Comparison of ENCODE assay signal across 9 cellular contexts in the genomic region with DNA sequence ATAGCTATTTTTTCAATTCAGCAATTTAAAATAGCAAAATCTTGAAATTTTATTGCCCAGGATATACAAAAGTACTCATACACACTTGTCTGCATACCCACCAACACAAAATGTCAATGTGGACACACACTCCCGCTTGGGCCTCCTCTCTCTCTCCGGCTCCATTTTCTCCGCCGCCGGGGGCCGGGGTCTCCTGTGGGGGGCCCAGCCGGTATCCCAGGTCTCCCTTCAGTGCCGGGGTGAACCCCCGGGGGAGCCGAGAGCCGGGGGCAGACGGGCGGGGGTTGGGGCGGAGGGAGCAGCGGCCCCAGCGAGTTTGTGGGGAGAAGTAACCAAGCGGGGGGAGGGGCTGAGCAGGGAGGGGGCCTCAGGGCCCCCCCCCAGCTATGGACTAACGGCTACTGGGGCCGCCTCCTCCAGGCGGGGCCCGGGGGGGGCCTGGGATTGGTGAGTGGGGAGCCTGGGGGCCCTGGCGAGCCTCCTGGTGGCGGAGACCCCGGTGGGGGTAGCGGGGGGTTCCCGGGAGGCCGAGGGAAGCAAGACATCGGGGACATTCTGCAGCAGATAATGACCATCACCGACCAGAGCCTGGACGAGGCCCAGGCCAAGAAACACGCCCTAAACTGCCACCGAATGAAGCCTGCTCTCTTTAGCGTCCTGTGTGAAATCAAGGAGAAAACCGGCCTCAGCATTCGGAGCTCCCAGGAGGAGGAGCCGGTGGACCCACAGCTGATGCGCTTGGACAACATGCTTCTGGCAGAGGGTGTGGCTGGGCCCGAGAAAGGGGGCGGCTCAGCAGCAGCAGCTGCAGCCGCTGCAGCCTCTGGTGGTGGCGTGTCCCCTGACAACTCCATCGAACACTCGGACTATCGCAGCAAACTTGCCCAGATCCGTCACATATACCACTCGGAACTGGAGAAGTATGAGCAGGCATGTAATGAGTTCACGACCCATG. TPM values are rescaled to one million over a fixed set of nuclear protein-coding genes. Genes with fewer than 3 reads are reported as not detected.
A peak's percentile ranks its signal among the peaks of the same experiment; 100 is the strongest.
DNase-seq lines count a peak whose midpoint lies in the region; ATAC-seq, FAIRE-seq and TF ChIP-seq lines count a peak whose summit lies in the region.
"Not testable (repeated sequence)": the region's sequence is repeated elsewhere in the genome, so short reads cannot be mapped to it uniquely, and the experiment has no call there.
"Had no signal": no experiment of that assay in that cellular context is flagged by ENCODE, and none has a peak within 500 bp of the region (broad histone marks: within the 10 kb centered on the region; RNA-seq: fewer than 3 reads in every experiment).

No MANE protein-coding gene starts in this region.

- H3K18ac ChIP-seq in IMR-90 (ENCODE audit: low read depth, low read length), result not testable (repeated sequence)

- H3F3A ChIP-seq in neural progenitor cell (ENCODE audit: low read depth), result not testable (repeated sequence)

- WGBS in IMR-90 (ENCODE audit: extremely low coverage in 2 of 2, insufficient read length in 1 of 2), 2 experiments, result 91% methylated on average over 7 of the region's 47 CpGs; no CpG with 5 or more reads in 1 of the 2 experiments
- 87% methylated on average over 3 of the region's 47 CpGs; no CpG with 5 or more reads in 1 of the 2 donors for WGBS in gastroesophageal sphincter (ENCODE audit: low coverage in 1 of 2), 2 donors

- not testable (repeated sequence) for ATAC-seq in CD4-positive, alpha-beta T cell (ENCODE audit: poor library complexity); activated naive CD8-positive, alpha-beta T cell treated with anti-CD3 and anti-CD28 coated beads, Interleukin-2, amount 50 U/mL, for 24 hours
- ATAC-seq in IMR-90 (ENCODE audit: low read depth) (peak; percentile 63; the same call in 1 of the 2 replicates), gastroesophageal sphincter (peak; percentile 29), left lung (peak; percentile 19)
- ATAC-seq in stimulated activated naive CD8-positive, alpha-beta T cell treated with anti-CD3 and anti-CD28 coated beads, Interleukin-15, amount 100 ng/mL, for 72 hours, result peak; percentile 42

- not testable (repeated sequence) for H2BK120ac ChIP-seq in IMR-90 (ENCODE audit: low read depth, low read length)

- not testable (repeated sequence) for H3K9me3 ChIP-seq in CD4-positive, alpha-beta T cell (ENCODE audit: control insufficient read depth, low read length); IMR-90 (ENCODE audit: control insufficient read depth, insufficient read depth, low read length); left lung; neural progenitor cell (ENCODE audit: low read depth)
- H3K9me3 ChIP-seq in gastroesophageal sphincter, result peaks cover 0 to 26% (median 0%) of the 10 kb centered on the region in 3 donors

- H2BK15ac ChIP-seq in IMR-90 (ENCODE audit: low read depth, low read length), result not testable (repeated sequence)

- H3K79me1 ChIP-seq in IMR-90 (ENCODE audit: low read depth in 1 of 2, low read length in 2 of 2), result not testable (repeated sequence)

- H3K4me2 ChIP-seq in IMR-90 (ENCODE audit: low read depth, low read length); neural progenitor cell: not testable (repeated sequence)

- not testable (repeated sequence) for H3K27me3 Mint-ChIP-seq in CD4-positive, alpha-beta T cell; activated naive CD8-positive, alpha-beta T cell treated with anti-CD3 and anti-CD28 coated beads, Interleukin-2, amount 50 U/mL, for 24 hours; neural progenitor cell (ENCODE audit: insufficient read depth, low read depth); stimulated activated naive CD8-positive, alpha-beta T cell treated with anti-CD3 and anti-CD28 coated beads, Interleukin-15, amount 100 ng/mL, for 72 hours

- not testable (repeated sequence) for H3K36me3 ChIP-seq in IMR-90 (ENCODE audit: control insufficient read depth, insufficient read depth, low read length); gastroesophageal sphincter; left lung; neural progenitor cell

- not testable (repeated sequence) for H3K4me3 ChIP-seq in IMR-90 (ENCODE audit: insufficient read depth, low read depth, low read length); gastroesophageal sphincter; left lung; neural progenitor cell

- H3K4ac ChIP-seq in IMR-90 (ENCODE audit: low read depth, low read length), result not testable (repeated sequence)

- not testable (repeated sequence) for H3K9ac ChIP-seq in IMR-90 (ENCODE audit: low read depth, low read length); neural progenitor cell

- H2BK20ac ChIP-seq in IMR-90 (ENCODE audit: low read depth, low read length), result not testable (repeated sequence)

- H3K36me3 Mint-ChIP-seq in CD4-positive, alpha-beta T cell (ENCODE audit: low read depth); neural progenitor cell: not testable (repeated sequence)
- peaks cover 21% of the 10 kb centered on the region for H3K36me3 Mint-ChIP-seq in activated naive CD8-positive, alpha-beta T cell treated with anti-CD3 and anti-CD28 coated beads, Interleukin-2, amount 50 U/mL, for 24 hours (ENCODE audit: low read depth)

- H3K27ac Mint-ChIP-seq in CD4-positive, alpha-beta T cell, result peak overlapping the region; percentile 61
- peak overlapping the region; percentile 5 for H3K27ac Mint-ChIP-seq in activated naive CD8-positive, alpha-beta T cell treated with anti-CD3 and anti-CD28 coated beads, Interleukin-2, amount 50 U/mL, for 24 hours
- H3K27ac Mint-ChIP-seq in neural progenitor cell, result peak overlapping the region; percentile 33
- peak overlapping the region in 1 of 2 donors; percentile 21 for H3K27ac Mint-ChIP-seq in stimulated activated naive CD8-positive, alpha-beta T cell treated with anti-CD3 and anti-CD28 coated beads, Interleukin-15, amount 100 ng/mL, for 72 hours

- not testable (repeated sequence) for H2AK9ac ChIP-seq in IMR-90 (replicated peaks; ENCODE audit: low read depth, low read length, poor library complexity)

- H3K79me2 ChIP-seq in neural progenitor cell (ENCODE audit: low read depth), result not testable (repeated sequence)

- not testable (repeated sequence) for H3K14ac ChIP-seq in IMR-90 (replicated peaks; ENCODE audit: low read depth, low read length)

- POLR2A ChIA-PET in CD4-positive, alpha-beta T cell (lab: Charles Lee), result interaction anchor here (1.5 kb wide), 1 partner anchor 21 kb away, joined by 4 read pairs; no protein-coding TSS in a partner anchor
- POLR2A ChIA-PET in IMR-90 (lab: Charles Lee; ENCODE audit: unreplicated experiment), result not testable (repeated sequence)

- TF ChIP-seq RAD21 in IMR-90 (IDR thresholded peaks at IDR 0.05; ENCODE audit: low read length), result not testable (repeated sequence)

- not testable (repeated sequence) for H3K23ac ChIP-seq in IMR-90 (ENCODE audit: low read depth, low read length)

- H3K4me3 Mint-ChIP-seq in CD4-positive, alpha-beta T cell; activated naive CD8-positive, alpha-beta T cell treated with anti-CD3 and anti-CD28 coated beads, Interleukin-2, amount 50 U/mL, for 24 hours; neural progenitor cell; stimulated activated naive CD8-positive, alpha-beta T cell treated with anti-CD3 and anti-CD28 coated beads, Interleukin-15, amount 100 ng/mL, for 72 hours: not testable (repeated sequence)

- BruUV-seq in IMR-90 (replicated peaks; lab: Mats Ljungman, UMichigan), result not testable (repeated sequence)

- H2BK5ac ChIP-seq in IMR-90 (ENCODE audit: low read depth, low read length, poor library complexity, severe bottlenecking), result not testable (repeated sequence)

- not testable (repeated sequence) for H3K56ac ChIP-seq in IMR-90 (ENCODE audit: extremely low read depth, insufficient read depth, low read length)

- peak; percentile 75 for FAIRE-seq in GM19239 (lab: Jason Lieb, UNC)

- in situ Hi-C loops in IMR-90 (cut with MboI; ENCODE audit: low sequenced_read_pairs), result not testable (repeated sequence)

- not testable (repeated sequence) for TF ChIP-seq EP300 in gastroesophageal sphincter (IDR thresholded peaks at IDR 0.05)

- peaks cover 58% of the 10 kb centered on the region for H3K4me1 Mint-ChIP-seq in CD4-positive, alpha-beta T cell (ENCODE audit: low read depth)
- H3K4me1 Mint-ChIP-seq in activated naive CD8-positive, alpha-beta T cell treated with anti-CD3 and anti-CD28 coated beads, Interleukin-2, amount 50 U/mL, for 24 hours, result peaks cover 52% of the 10 kb centered on the region
- H3K4me1 Mint-ChIP-seq in neural progenitor cell, result peaks cover 14% of the 10 kb centered on the region
- peaks cover 48% of the 10 kb centered on the region for H3K4me1 Mint-ChIP-seq in stimulated activated naive CD8-positive, alpha-beta T cell treated with anti-CD3 and anti-CD28 coated beads, Interleukin-15, amount 100 ng/mL, for 72 hours

- intact Hi-C loops in CD4-positive, alpha-beta T cell (cut with DNase I, micrococcal nuclease); IMR-90 (cut with micrococcal nuclease); left lung (cut with DNase I): not testable (repeated sequence)

- not testable (repeated sequence) for H3K27me3 ChIP-seq in CD4-positive, alpha-beta T cell (ENCODE audit: control insufficient read depth, insufficient read depth, low read length); IMR-90 (ENCODE audit: control insufficient read depth, insufficient read depth, low read length); gastroesophageal sphincter; left lung; neural progenitor cell

- H2AFZ ChIP-seq in IMR-90 (replicated peaks; ENCODE audit: low read length, poor library complexity); neural progenitor cell (replicated peaks): not testable (repeated sequence)

- H4K5ac ChIP-seq in IMR-90 (ENCODE audit: low read depth, low read length), result not testable (repeated sequence)

- H4K20me1 ChIP-seq in IMR-90 (ENCODE audit: insufficient read depth, low read length); neural progenitor cell (ENCODE audit: low read depth): not testable (repeated sequence)

- CTCF ChIA-PET in CD4-positive, alpha-beta T cell (lab: Charles Lee); IMR-90 (lab: Yijun Ruan, JAX): not testable (repeated sequence)

- H2AK5ac ChIP-seq in IMR-90 (ENCODE audit: low read depth, low read length), result not testable (repeated sequence)

- not testable (repeated sequence) for TF ChIP-seq CTCF in CD4-positive, alpha-beta T cell (IDR thresholded peaks at IDR 0.05); IMR-90 (conservative IDR thresholded peaks at IDR 0.05; ENCODE audit: low read depth, low read length); gastroesophageal sphincter (IDR thresholded peaks at IDR 0.05); left lung (IDR thresholded peaks at IDR 0.05); neural progenitor cell (IDR thresholded peaks at IDR 0.05)

- H4K8ac ChIP-seq in IMR-90 (ENCODE audit: low read depth in 2 of 2, low read length in 2 of 2), result not testable (repeated sequence)

- H3K9me3 Mint-ChIP-seq in CD4-positive, alpha-beta T cell, result not testable (repeated sequence)
- peaks cover 31% of the 10 kb centered on the region for H3K9me3 Mint-ChIP-seq in activated naive CD8-positive, alpha-beta T cell treated with anti-CD3 and anti-CD28 coated beads, Interleukin-2, amount 50 U/mL, for 24 hours
- peaks cover 29% of the 10 kb centered on the region for H3K9me3 Mint-ChIP-seq in neural progenitor cell
- peaks cover 13 to 25% of the 10 kb centered on the region in 2 donors for H3K9me3 Mint-ChIP-seq in stimulated activated naive CD8-positive, alpha-beta T cell treated with anti-CD3 and anti-CD28 coated beads, Interleukin-15, amount 100 ng/mL, for 72 hours

- dilution Hi-C loops in IMR-90 (cut with HindIII; ENCODE audit: low sequenced_read_pairs, unreplicated experiment), result not testable (repeated sequence)

- not testable (repeated sequence) for DNase-seq in CD4-positive, alpha-beta T cell; GM19239 (ENCODE audit: insufficient read length, low spot score); IMR-90; activated naive CD8-positive, alpha-beta T cell treated with anti-CD3 and anti-CD28 coated beads, Interleukin-2, amount 50 U/mL, for 24 hours; neural progenitor cell (ENCODE audit: low spot score); stimulated activated naive CD8-positive, alpha-beta T cell treated with anti-CD3 and anti-CD28 coated beads, Interleukin-15, amount 100 ng/mL, for 72 hours
- peak in 1 of 2 donors; percentile 65 for DNase-seq in left lung

- TF ChIP-seq POLR2A in IMR-90 (IDR thresholded peaks at IDR 0.05; ENCODE audit: low read depth, low read length); gastroesophageal sphincter (IDR thresholded peaks at IDR 0.05): not testable (repeated sequence)

- not testable (repeated sequence) for H4K91ac ChIP-seq in IMR-90 (ENCODE audit: insufficient read depth, low read depth, low read length)

- H3K27ac ChIP-seq in CD4-positive, alpha-beta T cell (ENCODE audit: low read depth, low read length); IMR-90 (ENCODE audit: insufficient read depth, low read length); gastroesophageal sphincter; left lung; neural progenitor cell: not testable (repeated sequence)

- H3K9me1 ChIP-seq in IMR-90 (ENCODE audit: insufficient read depth, low read length), result not testable (repeated sequence)

- not testable (repeated sequence) for H3K4me1 ChIP-seq in IMR-90 (ENCODE audit: control insufficient read depth, insufficient read depth, low read length); gastroesophageal sphincter; left lung; neural progenitor cell

RNA-seq across cellular contexts. Expression of a gene that starts 56.6 kb away (rescaled TPM):
- 1 to 10 TPM; 2.0 TPM for total RNA-seq in CD4-positive, alpha-beta T cell
- total RNA-seq in IMR-90 (2012; rRNA removed) (0.90 and 1.1 TPM in 2 replicates), gastroesophageal sphincter (1 to 10 TPM; 1.6 to 9.8 (median 5.1) TPM), left lung (1 to 10 TPM; 6.1 to 7.7 TPM), neural progenitor cell (ENCODE audit: low replicate concordance) (5.9 and 10.3 TPM in 2 replicates)
- polyA plus RNA-seq in IMR-90 (2012; rRNA removed), result 1.4 TPM in 2 replicates
- 1.1 and 2.2 TPM in 2 replicates for polyA plus RNA-seq in IMR-90 (2012; cell fraction: cytosol; rRNA removed)
- 0.45 and 1.1 TPM in 2 replicates for polyA plus RNA-seq in IMR-90 (2012; cell fraction: nucleus; rRNA removed; ENCODE audit: low replicate concordance)
- total RNA-seq: Caco-2 had no signal
